ENCODE assay signal across 8 cellular contexts in genomic region chr4:80196259-80197131, GRCh38. TPM values are rescaled to one million over a fixed set of nuclear protein-coding genes. Genes with fewer than 3 reads are reported as not detected.
DNase-seq lines count a peak whose midpoint lies in the region; ATAC-seq and TF ChIP-seq lines count a peak whose summit lies in the region.

No MANE protein-coding gene starts in this region.

- no peak for TF ChIP-seq CTCF in SK-N-SH (IDR thresholded peaks at IDR 0.05)
- no peak for TF ChIP-seq CTCF in foreskin fibroblast (IDR thresholded peaks at IDR 0.05; ENCODE audit: low read depth, low read length)

- H3K4me3 ChIP-seq in SK-N-SH (ENCODE audit: low read depth in 2 of 2, low read length in 1 of 2) (peak overlapping the region; percentile 70 to 76; a peak in 3 of 4 replicates), foreskin fibroblast (ENCODE audit: low read depth in 1 of 2, low read length in 2 of 2) (peak overlapping the region; percentile 50 to 57)

- DNase-seq in SK-N-SH (no peak), T-cell (no peak), foreskin fibroblast (peak in 1 of 2 donors; percentile 51), dedifferentiated amniotic fluid mesenchymal stem cell (ENCODE audit: extremely low spot score) (no peak)
- DNase-seq in stimulated activated effector memory CD8-positive, alpha-beta T cell treated with anti-CD3 and anti-CD28 coated beads, Interleukin-12 subunit alpha, Interleukin-12 subunit beta, amount 100 ng/mL, for 72 hours (ENCODE audit: low spot score in 2 of 2), result peak in 1 of 2 donors; percentile 50

- TF ChIP-seq RAD21 in SK-N-SH (IDR thresholded peaks at IDR 0.05; ENCODE audit: low read length), result no peak

- H4K20me1 ChIP-seq in SK-N-SH (ENCODE audit: insufficient read depth), result no peaks in the 10 kb centered on the region

- H3K27me3 Mint-ChIP-seq in T-cell, result peaks cover 18 to 23% of the 10 kb centered on the region in 2 donors

- CTCF ChIA-PET in SK-N-SH (lab: Yijun Ruan, JAX) (interaction anchor here (0.6 to 6.7 kb wide), 6 partner anchors 11 to 1244 kb away, joined by 3 to 54 read pairs (median 4); no protein-coding TSS in a partner anchor), T-cell (lab: Charles Lee) (interaction anchor here in 1 of 2 donors (1.4 kb wide), 1 partner anchor 12 kb away, joined by 4 read pairs; no protein-coding TSS in a partner anchor)

- no peaks in the 10 kb centered on the region for H3K9me3 ChIP-seq in SK-N-SH

- peak overlapping the region; percentile 6 to 77 (median 64) for H3K4me3 Mint-ChIP-seq in T-cell
- peak overlapping the region; percentile 54 for H3K4me3 Mint-ChIP-seq in stimulated activated effector memory CD8-positive, alpha-beta T cell treated with anti-CD3 and anti-CD28 coated beads, Interleukin-12 subunit alpha, Interleukin-12 subunit beta, amount 100 ng/mL, for 72 hours

- no peak for TF ChIP-seq EP300 in SK-N-SH (IDR thresholded peaks at IDR 0.05; ENCODE audit: borderline replicate concordance in 1 of 2, low read depth in 1 of 2, low read length in 1 of 2)

- peaks cover 28 to 37% (median 35%) of the 10 kb centered on the region in 3 donors for H3K4me1 Mint-ChIP-seq in T-cell
- H3K4me1 Mint-ChIP-seq in stimulated activated effector memory CD8-positive, alpha-beta T cell treated with anti-CD3 and anti-CD28 coated beads, Interleukin-12 subunit alpha, Interleukin-12 subunit beta, amount 100 ng/mL, for 72 hours, result peaks cover 41% of the 10 kb centered on the region

- peaks cover 4% of the 10 kb centered on the region for H3F3A ChIP-seq in SK-N-SH (replicated peaks; ENCODE audit: insufficient read depth)

- H3K9me3 Mint-ChIP-seq in T-cell, result no peaks in the 10 kb centered on the region
- no peaks in the 10 kb centered on the region for H3K9me3 Mint-ChIP-seq in stimulated activated effector memory CD8-positive, alpha-beta T cell treated with anti-CD3 and anti-CD28 coated beads, Interleukin-12 subunit alpha, Interleukin-12 subunit beta, amount 100 ng/mL, for 72 hours

- H3K36me3 ChIP-seq in SK-N-SH (replicated peaks in 1 of 2; ENCODE audit: control insufficient read depth in 1 of 2, insufficient read depth in 2 of 2, low read length in 1 of 2), result peaks cover 0 to 3% of the 10 kb centered on the region in 2 experiments

- peak overlapping the region in 1 of 2 experiments; percentile 47; a peak in 1 of 4 replicates for H3K27ac ChIP-seq in SK-N-SH (ENCODE audit: low read depth in 2 of 2, low read length in 1 of 2)

- H2AFZ ChIP-seq in SK-N-SH (ENCODE audit: low read depth), result peak overlapping the region; percentile 95

- peaks cover 5% of the 10 kb centered on the region; the same call in 1 of the 2 replicates for H3K79me2 ChIP-seq in SK-N-SH (ENCODE audit: insufficient read depth)

- H3K4me1 ChIP-seq in SK-N-SH (ENCODE audit: control insufficient read depth in 1 of 2, insufficient read depth in 2 of 2, low read depth in 1 of 2, low read length in 1 of 2), result peaks cover 0 to 23% of the 10 kb centered on the region in 2 experiments; a peak in 2 of 4 replicates

- no peak for TF ChIP-seq POLR2A in GM18505 (IDR thresholded peaks at IDR 0.05; ENCODE audit: borderline replicate concordance, extremely low read depth, insufficient read depth, insufficient read length)

- 73% methylated on average over 36 of the region's 36 CpGs for WGBS in SK-N-SH (ENCODE audit: low lambda C conversion rate)

- no peaks in the 10 kb centered on the region for H3K9me2 ChIP-seq in SK-N-SH

- peak overlapping the region; percentile 73 for H3K4me2 ChIP-seq in SK-N-SH

- ATAC-seq in SK-N-SH treated with all-trans-retinoic acid at 6 μM for 48 hours (no peak), T-cell (replicated peaks in 1 of 4) (peak in 2 of 4 experiments; percentile 7 to 13), esophagus mucosa (no peak), GM18505 (IDR thresholded peaks at IDR 0.05; ENCODE audit: unreplicated experiment) (no peak)
- peak; percentile 42 for ATAC-seq in stimulated activated effector memory CD8-positive, alpha-beta T cell treated with anti-CD3 and anti-CD28 coated beads, Interleukin-12 subunit alpha, Interleukin-12 subunit beta, amount 100 ng/mL, for 72 hours

- POLR2A ChIA-PET in SK-N-SH (lab: Yijun Ruan, JAX), result interaction anchor here (0.8 to 1.4 kb wide), 4 partner anchors 11 to 124 kb away, joined by 3 to 5 read pairs (median 4); partner anchors contain the start of gene ANTXR2
- POLR2A ChIA-PET in T-cell (lab: Charles Lee), result interaction anchor here (0.7 kb wide), 2 partner anchors 140 to 1542 kb away, joined by 3 to 5 read pairs; no protein-coding TSS in a partner anchor

- peak overlapping the region; percentile 61; the same call in 1 of the 2 replicates for H3K9ac ChIP-seq in SK-N-SH

- no peaks in the 10 kb centered on the region for H3K27me3 ChIP-seq in SK-N-SH (ENCODE audit: insufficient read depth)

- H3K27ac Mint-ChIP-seq in T-cell, result peak overlapping the region in 1 of 2 donors; percentile 12
- H3K27ac Mint-ChIP-seq in stimulated activated effector memory CD8-positive, alpha-beta T cell treated with anti-CD3 and anti-CD28 coated beads, Interleukin-12 subunit alpha, Interleukin-12 subunit beta, amount 100 ng/mL, for 72 hours, result no peak overlapping the region

- peaks cover 41% of the 10 kb centered on the region for H3K36me3 Mint-ChIP-seq in T-cell
- peaks cover 6% of the 10 kb centered on the region for H3K36me3 Mint-ChIP-seq in stimulated activated effector memory CD8-positive, alpha-beta T cell treated with anti-CD3 and anti-CD28 coated beads, Interleukin-12 subunit alpha, Interleukin-12 subunit beta, amount 100 ng/mL, for 72 hours

TF ChIP-seq in SK-N-SH, 30 proteins besides CTCF, POLR2A, EP300 and RAD21 (continues in another document):
- TF ChIP-seq, protein P1, sequence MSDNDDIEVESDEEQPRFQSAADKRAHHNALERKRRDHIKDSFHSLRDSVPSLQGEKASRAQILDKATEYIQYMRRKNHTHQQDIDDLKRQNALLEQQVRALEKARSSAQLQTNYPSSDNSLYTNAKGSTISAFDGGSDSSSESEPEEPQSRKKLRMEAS (IDR thresholded peaks at IDR 0.05; ENCODE audit: low read depth), result no peak
- TF ChIP-seq, protein P2, sequence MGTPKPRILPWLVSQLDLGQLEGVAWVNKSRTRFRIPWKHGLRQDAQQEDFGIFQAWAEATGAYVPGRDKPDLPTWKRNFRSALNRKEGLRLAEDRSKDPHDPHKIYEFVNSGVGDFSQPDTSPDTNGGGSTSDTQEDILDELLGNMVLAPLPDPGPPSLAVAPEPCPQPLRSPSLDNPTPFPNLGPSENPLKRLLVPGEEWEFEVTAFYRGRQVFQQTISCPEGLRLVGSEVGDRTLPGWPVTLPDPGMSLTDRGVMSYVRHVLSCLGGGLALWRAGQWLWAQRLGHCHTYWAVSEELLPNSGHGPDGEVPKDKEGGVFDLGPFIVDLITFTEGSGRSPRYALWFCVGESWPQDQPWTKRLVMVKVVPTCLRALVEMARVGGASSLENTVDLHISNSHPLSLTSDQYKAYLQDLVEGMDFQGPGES (IDR thresholded peaks at IDR 0.05; ENCODE audit: low read depth, low read length), result no peak
- TF ChIP-seq GABPA (IDR thresholded peaks at IDR 0.05; ENCODE audit: low read depth) (no peak), FOSL2 (IDR thresholded peaks at IDR 0.05; ENCODE audit: borderline replicate concordance, low read depth) (no peak), NRF1 (IDR thresholded peaks at IDR 0.05; ENCODE audit: low read depth, low read length) (no peak), YY1 (IDR thresholded peaks at IDR 0.05; ENCODE audit: low read depth) (no peak), RXRA (IDR thresholded peaks at IDR 0.05; ENCODE audit: borderline replicate concordance, low read depth) (no peak)
- TF ChIP-seq, protein P3, sequence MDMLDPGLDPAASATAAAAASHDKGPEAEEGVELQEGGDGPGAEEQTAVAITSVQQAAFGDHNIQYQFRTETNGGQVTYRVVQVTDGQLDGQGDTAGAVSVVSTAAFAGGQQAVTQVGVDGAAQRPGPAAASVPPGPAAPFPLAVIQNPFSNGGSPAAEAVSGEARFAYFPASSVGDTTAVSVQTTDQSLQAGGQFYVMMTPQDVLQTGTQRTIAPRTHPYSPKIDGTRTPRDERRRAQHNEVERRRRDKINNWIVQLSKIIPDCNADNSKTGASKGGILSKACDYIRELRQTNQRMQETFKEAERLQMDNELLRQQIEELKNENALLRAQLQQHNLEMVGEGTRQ (IDR thresholded peaks at IDR 0.05; ENCODE audit: borderline replicate concordance, low read depth, low read length), result no peak

TF ChIP-seq in SK-N-SH treated with all-trans-retinoic acid at 6 μM for 48 hours, 23 proteins besides CTCF, POLR2A, EP300 and RAD21 (continues in another document):
- TF ChIP-seq POU6F1 (CRISPR knock-in tag; IDR thresholded peaks at IDR 0.05; ENCODE audit: borderline replicate concordance, low read depth) (no peak), GLIS3 (CRISPR knock-in tag; IDR thresholded peaks at IDR 0.05) (no peak)

RNA-seq across cellular contexts. Expression of gene PRDM8, which starts 0.8 kb away (rescaled TPM):
- 3.5 and 3.7 TPM in 2 replicates for polyA plus RNA-seq in SK-N-SH (2012; rRNA removed)
- 2.3 and 2.6 TPM in 2 replicates for polyA plus RNA-seq in SK-N-SH (2012; cell fraction: cytosol; rRNA removed)
- polyA plus RNA-seq in SK-N-SH (2012; cell fraction: nucleus; rRNA removed), result 10.2 and 11.7 TPM in 2 replicates
- total RNA-seq in T-cell (10 to 100 TPM; 10.5 to 18.7 (median 14.1) TPM), esophagus mucosa (0.40 TPM)
